In genomic region chr4:73836373-73837269, GRCh38 we compare ENCODE assay signal across 7 cellular contexts. TPM values are rescaled to one million over a fixed set of nuclear protein-coding genes. Genes with fewer than 3 reads are reported as not detected.
DNase-seq lines count a peak whose midpoint lies in the region; ATAC-seq and TF ChIP-seq lines count a peak whose summit lies in the region.

Gene CXCL6 (plus strand): TSS chr4:73836678. CDS start chr4:73836751, 73 bp downstream.

- H3K9ac ChIP-seq in skeletal muscle tissue (ENCODE audit: low read depth in 1 of 3, low read length in 3 of 3), result no peak within 1 kb of the TSS

- H3K27me3 ChIP-seq in skeletal muscle tissue (ENCODE audit: control insufficient read depth in 3 of 3, insufficient read depth in 3 of 3, low read length in 3 of 3), result peaks cover 0 to 7% (median 6%) of the 10 kb centered on the region in 3 donors

- H3K9me3 ChIP-seq in iPS-18c (ENCODE audit: control insufficient read depth, insufficient read depth, low read length) (no peaks in the 10 kb centered on the region), skeletal muscle tissue (ENCODE audit: control insufficient read depth in 3 of 3, low read length in 3 of 3) (no peaks in the 10 kb centered on the region)

- in situ Hi-C loops in astrocyte of the spinal cord (cut with HindIII; ENCODE audit: low sequenced_read_pairs), result no loop called here
- in situ Hi-C loops in GM13977 (cut with MboI; ENCODE audit: low pct_unique_long_range_greater_than_20kb, low sequenced_read_pairs, unreplicated experiment), result no loop called here

- DNase-seq in HT-29 (ENCODE audit: low spot score) (peak; percentile 27), astrocyte of the spinal cord (ENCODE audit: low read depth, low spot score) (peak; percentile 38), GM13977 (ENCODE audit: low spot score) (no peak), kidney glomerular epithelial cell (lab: John Stamatoyannopoulos, UW) (no peak)

- H3K4me1 ChIP-seq in skeletal muscle tissue (ENCODE audit: control insufficient read depth in 3 of 3, insufficient read depth in 3 of 3, low read length in 3 of 3), result peaks cover 0 to 3% (median 0%) of the 10 kb centered on the region in 3 donors

- peak within 1 kb of the TSS; percentile 42 for H3K4me3 ChIP-seq in astrocyte of the spinal cord (ENCODE audit: low read depth, low read length)
- H3K4me3 ChIP-seq in iPS-18c (ENCODE audit: insufficient read depth, low read depth, low read length), result peak within 1 kb of the TSS; percentile 56
- H3K4me3 ChIP-seq in skeletal muscle tissue (ENCODE audit: low read length in 3 of 3), result peak within 1 kb of the TSS; percentile 45 to 52 (median 48)

- TF ChIP-seq CTCF in astrocyte of the spinal cord (IDR thresholded peaks at IDR 0.05; ENCODE audit: low read depth, low read length), result no peak
- no peak for TF ChIP-seq CTCF in GM13977 (IDR thresholded peaks at IDR 0.05; ENCODE audit: extremely low read depth, insufficient read depth, missing control alignments)

- ATAC-seq in HG03159 (IDR thresholded peaks at IDR 0.05; ENCODE audit: unreplicated experiment), result no peak

- H3K36me3 ChIP-seq in skeletal muscle tissue (ENCODE audit: control insufficient read depth in 3 of 3, insufficient read depth in 3 of 3, low read length in 3 of 3), result no peaks in the 10 kb centered on the region

- H3K27ac ChIP-seq in skeletal muscle tissue (ENCODE audit: low read depth, low read length), result no peak within 1 kb of the TSS

RNA-seq across cellular contexts. Expression of gene CXCL6, which starts in this region (rescaled TPM):
- 0.29 and 2.3 TPM in 2 replicates for total RNA-seq in HT-29 (2014; rRNA removed; shearing (Covaris generic))
- total RNA-seq in skeletal muscle tissue, result not detected

Comparison
In these comparisons a context has a peak if more than half of its experiments do, and no peak if none do; other contexts are left out.
1. DNase-seq: peak in HT-29 (single experiment) and astrocyte of the spinal cord (single experiment); none in GM13977 (single experiment) and kidney glomerular epithelial cell (single experiment).
2. Peak in every context shown above with its lines, with median percentiles within 50 percentile points of each other: H3K4me3 ChIP-seq.